ENCODE assay signal across 24 cellular contexts in the genomic region with DNA sequence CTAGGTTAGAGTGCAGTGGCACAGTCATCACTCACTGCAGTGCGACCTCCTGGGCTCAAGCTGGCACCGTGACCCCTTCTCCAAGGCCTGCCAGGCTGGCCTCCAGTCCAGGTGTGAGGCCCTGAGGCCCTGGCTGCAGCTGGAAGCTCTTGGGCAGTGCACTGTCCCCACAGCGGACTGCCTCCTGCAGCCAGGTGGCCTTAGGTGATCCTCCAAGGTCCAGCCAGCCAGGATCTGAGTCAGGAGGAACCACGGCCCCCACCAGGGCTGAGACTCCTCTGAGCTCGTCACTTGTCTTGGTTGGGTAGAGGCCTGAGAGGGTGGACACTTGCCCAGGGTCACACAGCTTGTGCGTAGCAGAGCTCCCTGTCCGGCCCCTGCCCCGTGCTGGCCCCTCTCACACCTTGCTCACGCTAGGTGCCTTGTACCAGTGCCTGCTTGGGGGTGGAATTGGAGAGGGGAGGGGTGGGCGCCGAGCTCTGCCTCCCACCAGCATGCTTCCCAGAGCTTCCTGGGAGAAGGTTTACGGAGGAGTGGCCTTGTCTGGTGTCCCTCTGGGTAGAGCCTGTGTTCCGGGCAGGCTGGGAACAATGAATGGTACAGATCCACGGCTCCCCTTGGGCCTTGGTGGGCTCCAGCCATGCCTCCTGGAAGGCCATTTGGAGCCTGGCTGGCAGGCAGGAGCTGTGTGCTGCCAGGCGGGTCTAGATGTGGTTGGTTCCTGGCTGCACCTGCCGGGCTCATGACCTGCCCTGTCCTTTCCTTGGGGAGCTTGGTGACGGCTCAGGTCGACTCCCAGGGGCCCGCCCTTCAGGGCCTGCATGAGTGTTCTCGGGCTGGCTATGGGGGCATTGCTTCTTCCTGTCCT. TPM values are rescaled to one million over a fixed set of nuclear protein-coding genes. Genes with fewer than 3 reads are reported as not detected.
A peak's percentile ranks its signal among the peaks of the same experiment; 100 is the strongest.
DNase-seq lines count a peak whose midpoint lies in the region; ATAC-seq and TF ChIP-seq lines count a peak whose summit lies in the region.
"Had no signal": no experiment of that assay in that cellular context is flagged by ENCODE, and none has a peak within 500 bp of the region (broad histone marks: within the 10 kb centered on the region; RNA-seq: fewer than 3 reads in every experiment).

No MANE protein-coding gene starts in this region.

- peak; percentile 60 for DNase-seq in activated effector memory CD4-positive, alpha-beta T cell treated with anti-CD3 and anti-CD28 coated beads, Interleukin-2, amount 50 U/mL, for 16 hours
- DNase-seq in activated effector memory CD4-positive, alpha-beta T cell treated with Interleukin-2 at 50 U/mL for 16 hours: no peak
- peak; percentile 66 to 89 (median 86) for DNase-seq in adrenal gland
- no peak for DNase-seq in memory B cell (ENCODE audit: low spot score in 2 of 2)
- DNase-seq in stomach: peak; percentile 75
- no peak for DNase-seq in SIG-M5 (lab: John Stamatoyannopoulos, UW)
- no peak for DNase-seq in lower lobe of right lung
- no peak for DNase-seq in CD8-positive, alpha-beta memory T cell
- DNase-seq: activated CD4-positive, alpha-beta T cell treated with anti-CD3 and anti-CD28 coated beads, Interleukin-2, amount 50 U/mL, for 48 hours; caudate nucleus; effector memory CD4-positive, alpha-beta T cell; mammary epithelial cell; natural killer cell; NCI-H2171; NCI-H748 treated with DMSO at 0.1 percent for 48 hours; stimulated activated CD4-positive, alpha-beta T cell treated with anti-CD3 and anti-CD28 coated beads, Interleukin-4, amount 100 ng/mL, for 24 hours; T-helper 2 cell; WERI-Rb-1 had no signal

- TF ChIP-seq EP300 in stomach (IDR thresholded peaks at IDR 0.05): no peak

- ATAC-seq in memory B cell (ENCODE audit: low read depth) (no peak), lower lobe of right lung (no peak)
- ATAC-seq: A549, natural killer cell had no signal

- no peaks in the 10 kb centered on the region for H3K27me3 Mint-ChIP-seq in memory B cell
- H3K27me3 Mint-ChIP-seq in CD8-positive, alpha-beta memory T cell: no peaks in the 10 kb centered on the region

- H3K36me3 ChIP-seq in adrenal gland (replicated peaks in 1 of 2) (no peaks in the 10 kb centered on the region), stomach (no peaks in the 10 kb centered on the region), lower lobe of right lung (no peaks in the 10 kb centered on the region)
- H3K36me3 ChIP-seq in CD8-positive, alpha-beta memory T cell (ENCODE audit: insufficient read depth, low read length): no peaks in the 10 kb centered on the region
- H3K36me3 ChIP-seq: SJSA1, WERI-Rb-1 had no signal

- peaks cover 50 to 62% of the 10 kb centered on the region in 2 donors for H3K4me1 ChIP-seq in adrenal gland (replicated peaks in 1 of 2)
- peaks cover 48 to 75% (median 66%) of the 10 kb centered on the region in 4 donors for H3K4me1 ChIP-seq in stomach
- peaks cover 18% of the 10 kb centered on the region for H3K4me1 ChIP-seq in lower lobe of right lung
- peaks cover 52% of the 10 kb centered on the region for H3K4me1 ChIP-seq in CD8-positive, alpha-beta memory T cell (ENCODE audit: insufficient read depth, low read length)
- H3K4me1 ChIP-seq: A549, SJSA1 had no signal

- H3K36me3 Mint-ChIP-seq in memory B cell: peaks cover 1% of the 10 kb centered on the region
- no peaks in the 10 kb centered on the region for H3K36me3 Mint-ChIP-seq in CD8-positive, alpha-beta memory T cell
- H3K36me3 Mint-ChIP-seq: natural killer cell had no signal

- H3K4me1 Mint-ChIP-seq in memory B cell: peaks cover 58% of the 10 kb centered on the region
- H3K4me1 Mint-ChIP-seq in CD8-positive, alpha-beta memory T cell: peaks cover 23 to 66% (median 32%) of the 10 kb centered on the region in 3 donors

- H3K27ac ChIP-seq in adrenal gland: peak overlapping the region; percentile 57 to 99 (median 90)
- H3K27ac ChIP-seq in stomach: peak overlapping the region; percentile 82 to 92 (median 87)
- no peak overlapping the region for H3K27ac ChIP-seq in lower lobe of right lung
- no peak overlapping the region for H3K27ac ChIP-seq in CD8-positive, alpha-beta memory T cell (ENCODE audit: low read depth, low read length)
- H3K27ac ChIP-seq: A549, C4-2B, SJSA1, WERI-Rb-1 had no signal

- H3K9me3 Mint-ChIP-seq in memory B cell: no peaks in the 10 kb centered on the region
- no peaks in the 10 kb centered on the region for H3K9me3 Mint-ChIP-seq in CD8-positive, alpha-beta memory T cell
- H3K9me3 Mint-ChIP-seq: activated T-helper 1 cell treated with anti-CD3 and anti-CD28 coated beads, Interleukin-12 subunit alpha, Interleukin-12 subunit beta, Interleukin-2, Interleukin-4 antibody, amounts not matched to agents 30 ng/mL and 10 ng/mL and 1 ng/mL, durations not matched to agents 14 hours and 24 hours and 36 hours; natural killer cell had no signal

- H3K9me3 ChIP-seq in adrenal gland (replicated peaks in 1 of 3) (no peaks in the 10 kb centered on the region), stomach (no peaks in the 10 kb centered on the region), lower lobe of right lung (no peaks in the 10 kb centered on the region)
- no peaks in the 10 kb centered on the region for H3K9me3 ChIP-seq in CD8-positive, alpha-beta memory T cell (ENCODE audit: low read length)
- H3K9me3 ChIP-seq: A549, SJSA1 had no signal

- H3K27me3 ChIP-seq in adrenal gland (no peaks in the 10 kb centered on the region), stomach (no peaks in the 10 kb centered on the region), lower lobe of right lung (ENCODE audit: low read depth) (no peaks in the 10 kb centered on the region)
- H3K27me3 ChIP-seq in CD8-positive, alpha-beta memory T cell (ENCODE audit: insufficient read depth, low read length, poor library complexity, severe bottlenecking): no peaks in the 10 kb centered on the region

- no peak for TF ChIP-seq CTCF in adrenal gland (IDR thresholded peaks at IDR 0.05)
- no peak for TF ChIP-seq CTCF in stomach (IDR thresholded peaks at IDR 0.05)
- TF ChIP-seq CTCF in lower lobe of right lung (IDR thresholded peaks at IDR 0.05): no peak

- H3K27ac Mint-ChIP-seq in memory B cell: no peak overlapping the region
- no peak overlapping the region for H3K27ac Mint-ChIP-seq in CD8-positive, alpha-beta memory T cell
- H3K27ac Mint-ChIP-seq: activated T-helper 1 cell treated with anti-CD3 and anti-CD28 coated beads, Interleukin-12 subunit alpha, Interleukin-12 subunit beta, Interleukin-2, Interleukin-4 antibody, amounts not matched to agents 30 ng/mL and 10 ng/mL and 1 ng/mL, durations not matched to agents 14 hours and 24 hours and 36 hours; natural killer cell had no signal

- H3K4me3 Mint-ChIP-seq in memory B cell: peak overlapping the region; percentile 52
- H3K4me3 Mint-ChIP-seq in CD8-positive, alpha-beta memory T cell: no peak overlapping the region
- H3K4me3 Mint-ChIP-seq: natural killer cell had no signal

- TF ChIP-seq POLR2A in adrenal gland (IDR thresholded peaks at IDR 0.05) (peak in 1 of 2 donors; percentile 52), stomach (IDR thresholded peaks at IDR 0.05) (no peak)

- POLR2A ChIA-PET in CD8-positive, alpha-beta memory T cell (lab: Charles Lee): interaction anchor here (0.6 kb wide), 1 partner anchor 913 kb away, joined by 4 read pairs; no protein-coding TSS in a partner anchor

- CTCF ChIA-PET in CD8-positive, alpha-beta memory T cell (lab: Charles Lee): interaction anchor here (1.0 to 1.9 kb wide), 4 partner anchors 13 to 67 kb away, joined by 3 to 4 read pairs (median 3); no protein-coding TSS in a partner anchor

- 41 to 52% (median 47%) methylated on average over 6 to 20 of the region's 20 CpGs for WGBS in adrenal gland, 4 donors
- 46 to 72% (median 56%) methylated on average over 8 to 20 of the region's 20 CpGs for WGBS in stomach, 5 donors

- peak overlapping the region in 1 of 4 donors; percentile 49 for H3K4me3 ChIP-seq in adrenal gland
- H3K4me3 ChIP-seq in stomach: no peak overlapping the region
- no peak overlapping the region for H3K4me3 ChIP-seq in lower lobe of right lung
- H3K4me3 ChIP-seq in CD8-positive, alpha-beta memory T cell (ENCODE audit: low read length): no peak overlapping the region
- H3K4me3 ChIP-seq: A549, SJSA1, smooth muscle cell had no signal

- intact Hi-C loops in adrenal gland (cut with DNase I) (no loop called here), stomach (cut with DNase I; ENCODE audit: low total_unique reads) (no loop called here), lower lobe of right lung (cut with DNase I) (no loop called here)

RNA-seq across cellular contexts. Expression of gene KCNQ1, which starts 20.6 kb away (rescaled TPM):
- total RNA-seq in adrenal gland (100 to 1,000 TPM; 305 to 447 (median 355) TPM), stomach (100 to 1,000 TPM in 1 of 5 donors, 10 to 100 TPM in 4; 12.1 to 155 (median 75.9) TPM), lower lobe of right lung (51.0 TPM)
- polyA plus RNA-seq in adrenal gland (100 to 1,000 TPM; 158 to 231 (median 182) TPM), stomach (10 to 100 TPM; 29.3 to 55.8 (median 42.2) TPM)
- total RNA-seq in CD8-positive, alpha-beta memory T cell: 1 to 10 TPM; 2.6 to 3.4 TPM
- 5.7 TPM for polyA plus RNA-seq in CD8-positive, alpha-beta memory T cell
- total RNA-seq: SJSA1 had no signal
- polyA plus RNA-seq: mammary epithelial cell had no signal

RNA-seq across cellular contexts. Expression of gene TRPM5, which starts 21.1 kb away (rescaled TPM):
- total RNA-seq in adrenal gland: 1 to 10 TPM in 3 of 8 donors, under 1 TPM in 5; 0.32 to 2.4 (median 0.83) TPM
- 1 to 10 TPM in 2 of 3 donors, not detected in 1; 3.0 to 7.4 TPM for polyA plus RNA-seq in adrenal gland
- 10 to 100 TPM in 1 of 5 donors, under 1 TPM in 3, not detected in 1; 0.43 to 11.6 (median 0.50) TPM for total RNA-seq in stomach
- under 1 TPM; 0.15 to 0.61 (median 0.31) TPM for polyA plus RNA-seq in stomach
- not detected for total RNA-seq in lower lobe of right lung
- total RNA-seq in CD8-positive, alpha-beta memory T cell: not detected
- polyA plus RNA-seq in CD8-positive, alpha-beta memory T cell: not detected
- total RNA-seq: activated T-helper 1 cell treated with anti-CD3 and anti-CD28 coated beads, Interleukin-12 subunit alpha, Interleukin-12 subunit beta, Interleukin-2, Interleukin-4 antibody, amounts not matched to agents 30 ng/mL and 10 ng/mL and 1 ng/mL, durations not matched to agents 14 hours and 24 hours and 36 hours; mammary epithelial cell; natural killer cell; OCI-LY7; SJSA1; smooth muscle cell had no signal
- polyA plus RNA-seq: A549, mammary epithelial cell, smooth muscle cell had no signal

Comparison
In these comparisons a context has a peak if more than half of its experiments do, and no peak if none do; other contexts are left out.
1. DNase-seq: peak in activated effector memory CD4-positive, alpha-beta T cell treated with anti-CD3 and anti-CD28 coated beads, Interleukin-2, amount 50 U/mL, for 16 hours (single experiment), adrenal gland (7 of 7) and stomach (single experiment); none in activated effector memory CD4-positive, alpha-beta T cell treated with Interleukin-2 at 50 U/mL for 16 hours (single experiment), memory B cell (0 of 2), SIG-M5 (single experiment), lower lobe of right lung (single experiment) and CD8-positive, alpha-beta memory T cell (0 of 5).
2. H3K27ac ChIP-seq: peak in adrenal gland (5 of 5) and stomach (5 of 5); none in lower lobe of right lung (single experiment) and CD8-positive, alpha-beta memory T cell (single experiment).